Comparison of ENCODE assay signal across 17 cellular contexts in genomic region chr4:188266386-188266785, GRCh38.
DNase-seq lines count a peak whose midpoint lies in the region; ATAC-seq, FAIRE-seq and TF ChIP-seq lines count a peak whose summit lies in the region.
"Had no signal": no experiment of that assay in that cellular context is flagged by ENCODE, and none has a peak within 500 bp of the region (broad histone marks: within the 10 kb centered on the region; RNA-seq: fewer than 3 reads in every experiment).

No MANE protein-coding gene starts in this region.

- no TSS peak for BruUV-seq in IMR-90 (replicated peaks; lab: Mats Ljungman, UMichigan)
- no TSS peak for BruUV-seq in mammary epithelial cell (replicated peaks; lab: Mats Ljungman, UMichigan)

- no peak overlapping the region for H2AK5ac ChIP-seq in IMR-90 (ENCODE audit: low read depth, low read length)

- intact Hi-C loops in IMR-90 (cut with micrococcal nuclease), result no loop called here
- intact Hi-C loops in mammary epithelial cell (cut with micrococcal nuclease), result no loop called here
- intact Hi-C loops in activated CD4-positive, alpha-beta T cell treated with anti-CD3 and anti-CD28 coated beads for 36 hours (cut with DNase I, micrococcal nuclease), result no loop called here

- H3K27ac ChIP-seq in IMR-90 (ENCODE audit: insufficient read depth, low read length), result no peak overlapping the region
- no peak overlapping the region for H3K27ac ChIP-seq in mammary epithelial cell (ENCODE audit: insufficient read depth, low read depth, low read length)
- H3K27ac ChIP-seq in smooth muscle cell (ENCODE audit: low read depth), result no peak overlapping the region
- H3K27ac ChIP-seq: C4-2B had no signal

- no peak for TF ChIP-seq RAD21 in IMR-90 (IDR thresholded peaks at IDR 0.05; ENCODE audit: low read length)

- H3K9ac ChIP-seq in IMR-90 (ENCODE audit: low read depth, low read length) (no peak overlapping the region), mammary epithelial cell (ENCODE audit: insufficient read depth, low read length) (no peak overlapping the region), smooth muscle cell (ENCODE audit: low read depth) (no peak overlapping the region)

- no peak overlapping the region for H3K23ac ChIP-seq in IMR-90 (ENCODE audit: low read depth, low read length)

- dilution Hi-C loops in IMR-90 (cut with HindIII; ENCODE audit: low sequenced_read_pairs, unreplicated experiment) (no loop called here), mammary epithelial cell (cut with HindIII; ENCODE audit: low sequenced_read_pairs) (no loop called here)

- H2BK20ac ChIP-seq in IMR-90 (ENCODE audit: low read depth, low read length), result no peak overlapping the region

- H3K79me2 ChIP-seq in mammary epithelial cell (ENCODE audit: insufficient read depth, low read length), result no peaks in the 10 kb centered on the region
- no peaks in the 10 kb centered on the region for H3K79me2 ChIP-seq in smooth muscle cell (ENCODE audit: low read depth)

- peak overlapping the region; percentile 11 for H2AFZ ChIP-seq in IMR-90 (replicated peaks; ENCODE audit: low read length, poor library complexity)
- H2AFZ ChIP-seq in mammary epithelial cell (ENCODE audit: low read depth, low read length), result no peak overlapping the region
- H2AFZ ChIP-seq in smooth muscle cell (ENCODE audit: low read depth), result peak overlapping the region; percentile 8

- CTCF ChIA-PET in IMR-90 (lab: Yijun Ruan, JAX), result interaction anchor here (0.9 kb wide), 1 partner anchor 219 kb away, joined by 4 read pairs; no protein-coding TSS in a partner anchor
- CTCF ChIA-PET in mammary epithelial cell (lab: Charles Lee; ENCODE audit: low non-redundant PET), result no interaction called here
- CTCF ChIA-PET in activated CD4-positive, alpha-beta T cell treated with anti-CD3 and anti-CD28 coated beads for 36 hours (lab: Charles Lee), result no interaction called here

- no peaks in the 10 kb centered on the region for H3K36me3 Mint-ChIP-seq in activated CD4-positive, alpha-beta T cell treated with anti-CD3 and anti-CD28 coated beads for 36 hours (ENCODE audit: low read depth)

- no peak overlapping the region for H3K56ac ChIP-seq in IMR-90 (ENCODE audit: extremely low read depth, insufficient read depth, low read length)

- H3K4ac ChIP-seq in IMR-90 (ENCODE audit: low read depth, low read length), result no peak overlapping the region; the same call in 1 of the 2 replicates

- no peaks in the 10 kb centered on the region for H3K4me1 Mint-ChIP-seq in activated CD4-positive, alpha-beta T cell treated with anti-CD3 and anti-CD28 coated beads for 36 hours

- no peak overlapping the region for H3K27ac Mint-ChIP-seq in activated CD4-positive, alpha-beta T cell treated with anti-CD3 and anti-CD28 coated beads for 36 hours
- H3K27ac Mint-ChIP-seq: CD4-positive, alpha-beta T cell had no signal

- H3K18ac ChIP-seq in IMR-90 (ENCODE audit: low read depth, low read length), result no peak overlapping the region

- no peak overlapping the region for H3K4me2 ChIP-seq in IMR-90 (ENCODE audit: low read depth, low read length)
- no peak overlapping the region for H3K4me2 ChIP-seq in mammary epithelial cell (ENCODE audit: insufficient read depth, low read depth, low read length)
- H3K4me2 ChIP-seq in smooth muscle cell, result no peak overlapping the region

- no peak overlapping the region for H4K5ac ChIP-seq in IMR-90 (ENCODE audit: low read depth, low read length)

- H2BK5ac ChIP-seq in IMR-90 (ENCODE audit: low read depth, low read length, poor library complexity, severe bottlenecking), result no peak overlapping the region

- DNase-seq in IMR-90 (no peak), mammary epithelial cell (peak; percentile 23), smooth muscle cell (lab: John Stamatoyannopoulos, UW; ENCODE audit: unreplicated experiment) (no peak), NCI-H2029 treated with DMSO at 0.1 percent for 48 hours (lab: John Stamatoyannopoulos, UW) (no peak), GM12892 (ENCODE audit: insufficient read length) (no peak)
- DNase-seq in activated CD4-positive, alpha-beta T cell treated with anti-CD3 and anti-CD28 coated beads for 36 hours, result no peak
- DNase-seq: ACHN; CD4-positive, alpha-beta T cell; DMS153; DMS79; GDM1; GOT3 had no signal

- no peaks in the 10 kb centered on the region for H3K36me3 ChIP-seq in IMR-90 (ENCODE audit: control insufficient read depth, insufficient read depth, low read length)
- no peaks in the 10 kb centered on the region for H3K36me3 ChIP-seq in mammary epithelial cell (ENCODE audit: insufficient read depth, low read length)
- no peaks in the 10 kb centered on the region for H3K36me3 ChIP-seq in smooth muscle cell (ENCODE audit: low read depth)
- H3K36me3 ChIP-seq: HAP-1 had no signal

- peaks cover 2% of the 10 kb centered on the region for H3K4me1 ChIP-seq in IMR-90 (ENCODE audit: control insufficient read depth, insufficient read depth, low read length)
- no peaks in the 10 kb centered on the region for H3K4me1 ChIP-seq in mammary epithelial cell (ENCODE audit: insufficient read depth, low read length)
- H3K4me1 ChIP-seq in smooth muscle cell (ENCODE audit: low read depth), result no peaks in the 10 kb centered on the region

- H3K27me3 ChIP-seq in IMR-90 (ENCODE audit: control insufficient read depth, insufficient read depth, low read length) (no peaks in the 10 kb centered on the region; the same call in 1 of the 2 replicates), mammary epithelial cell (ENCODE audit: insufficient read depth, low read length) (no peaks in the 10 kb centered on the region), smooth muscle cell (ENCODE audit: low read depth) (no peaks in the 10 kb centered on the region)

- H4K8ac ChIP-seq in IMR-90 (ENCODE audit: low read depth in 2 of 2, low read length in 2 of 2), result no peak overlapping the region

- no peak overlapping the region for H4K91ac ChIP-seq in IMR-90 (ENCODE audit: insufficient read depth, low read depth, low read length)

- H3K4me3 Mint-ChIP-seq in activated CD4-positive, alpha-beta T cell treated with anti-CD3 and anti-CD28 coated beads for 36 hours, result no peak overlapping the region
- H3K4me3 Mint-ChIP-seq: CD4-positive, alpha-beta T cell had no signal

- H4K20me1 ChIP-seq in IMR-90 (ENCODE audit: insufficient read depth, low read length), result no peaks in the 10 kb centered on the region; the same call in 1 of the 2 replicates
- H4K20me1 ChIP-seq in mammary epithelial cell (ENCODE audit: insufficient read depth, low read length), result no peaks in the 10 kb centered on the region
- H4K20me1 ChIP-seq in smooth muscle cell (ENCODE audit: low read depth), result no peaks in the 10 kb centered on the region

- H3K9me3 ChIP-seq in IMR-90 (ENCODE audit: control insufficient read depth, insufficient read depth, low read length) (no peaks in the 10 kb centered on the region), mammary epithelial cell (replicated peaks; ENCODE audit: insufficient read depth, low read length) (peaks cover 12% of the 10 kb centered on the region), smooth muscle cell (replicated peaks; ENCODE audit: low read depth) (no peaks in the 10 kb centered on the region)
- H3K9me3 ChIP-seq: HAP-1 had no signal

- TF ChIP-seq POLR2A in IMR-90 (IDR thresholded peaks at IDR 0.05; ENCODE audit: low read depth, low read length), result no peak
- TF ChIP-seq POLR2A in GM12892 (IDR thresholded peaks at IDR 0.05; ENCODE audit: low read depth, low read length), result no peak

- no peak overlapping the region for H2BK120ac ChIP-seq in IMR-90 (ENCODE audit: low read depth, low read length)

- TF ChIP-seq CTCF in IMR-90 (conservative IDR thresholded peaks at IDR 0.05; ENCODE audit: low read depth, low read length) (no peak), mammary epithelial cell (conservative IDR thresholded peaks at IDR 0.05 in 1 of 2, IDR thresholded peaks at IDR 0.05 in 1 of 2; ENCODE audit: extremely low read depth in 1 of 2, insufficient read depth in 1 of 2, low read depth in 1 of 2, low read length in 2 of 2) (no peak), smooth muscle cell (IDR thresholded peaks at IDR 0.05; ENCODE audit: borderline replicate concordance, insufficient read depth, poor library complexity, severe bottlenecking) (no peak)

- no peak overlapping the region for H3K14ac ChIP-seq in IMR-90 (replicated peaks; ENCODE audit: low read depth, low read length)

- no peak for ATAC-seq in IMR-90 (ENCODE audit: low read depth)
- ATAC-seq in esophagus mucosa, result peak; percentile 18
- ATAC-seq in activated CD4-positive, alpha-beta T cell treated with anti-CD3 and anti-CD28 coated beads for 36 hours, result no peak
- ATAC-seq: K562 had no signal

- no peaks in the 10 kb centered on the region for H3F3A ChIP-seq in smooth muscle cell (ENCODE audit: low read depth)

- POLR2A ChIA-PET in IMR-90 (lab: Charles Lee; ENCODE audit: unreplicated experiment), result no interaction called here
- POLR2A ChIA-PET in activated CD4-positive, alpha-beta T cell treated with anti-CD3 and anti-CD28 coated beads for 36 hours (lab: Charles Lee), result no interaction called here

- in situ Hi-C loops in IMR-90 (cut with MboI; ENCODE audit: low sequenced_read_pairs) (no loop called here), mammary epithelial cell (cut with MboI; ENCODE audit: low sequenced_read_pairs in 2 of 2) (no loop called here)

- H3K9me1 ChIP-seq in IMR-90 (ENCODE audit: insufficient read depth, low read length), result no peaks in the 10 kb centered on the region

- no peak overlapping the region for H2BK15ac ChIP-seq in IMR-90 (ENCODE audit: low read depth, low read length)

- WGBS in IMR-90 (ENCODE audit: extremely low coverage in 2 of 2, insufficient read length in 1 of 2), 2 experiments, result 76% methylated on average over 6 of the region's 6 CpGs; no CpG with 5 or more reads in 1 of the 2 experiments
- WGBS in mammary epithelial cell (ENCODE audit: low coverage, missing lambda C conversion rate), result 82% methylated on average over 6 of the region's 6 CpGs
- 66% methylated on average over 6 of the region's 6 CpGs for WGBS in smooth muscle cell (ENCODE audit: low lambda C conversion rate)

- H3K79me1 ChIP-seq in IMR-90 (ENCODE audit: low read depth in 1 of 2, low read length in 2 of 2), result no peaks in the 10 kb centered on the region

- no peaks in the 10 kb centered on the region for H3K27me3 Mint-ChIP-seq in activated CD4-positive, alpha-beta T cell treated with anti-CD3 and anti-CD28 coated beads for 36 hours
- H3K27me3 Mint-ChIP-seq: CD4-positive, alpha-beta T cell had no signal

- no peak overlapping the region for H2AK9ac ChIP-seq in IMR-90 (replicated peaks; ENCODE audit: low read depth, low read length, poor library complexity)

- no peak for FAIRE-seq in GM12892 (lab: Jason Lieb, UNC)
- FAIRE-seq: A204.1, K562 had no signal

- peaks cover 19% of the 10 kb centered on the region for H3K9me3 Mint-ChIP-seq in activated CD4-positive, alpha-beta T cell treated with anti-CD3 and anti-CD28 coated beads for 36 hours (ENCODE audit: low read depth)

- no peak overlapping the region for H3K4me3 ChIP-seq in IMR-90 (ENCODE audit: insufficient read depth, low read depth, low read length)
- no peak overlapping the region for H3K4me3 ChIP-seq in mammary epithelial cell (replicated peaks in 1 of 3; ENCODE audit: insufficient read depth in 1 of 3, low read depth in 2 of 3, low read length in 3 of 3)
- no peak overlapping the region for H3K4me3 ChIP-seq in smooth muscle cell
- H3K4me3 ChIP-seq: HAP-1, K562 had no signal

TF ChIP-seq in IMR-90, 13 proteins besides CTCF, POLR2A, EP300 and RAD21 (continues in another document):
- TF ChIP-seq NFE2L2 (IDR thresholded peaks at IDR 0.05; ENCODE audit: low read depth, low read length) (no peak), FOS (IDR thresholded peaks at IDR 0.05; ENCODE audit: low read depth, low read length) (no peak), SMC3 (IDR thresholded peaks at IDR 0.05; ENCODE audit: low read depth, low read length) (no peak)
